Comparison of ENCODE assay signal across 9 cellular contexts in genomic region chr15:56249080-56249479, GRCh38. TPM values are rescaled to one million over a fixed set of nuclear protein-coding genes. Genes with fewer than 3 reads are reported as not detected.
DNase-seq lines count a peak whose midpoint lies in the region; ATAC-seq, FAIRE-seq and TF ChIP-seq lines count a peak whose summit lies in the region.
"Had no signal": no experiment of that assay in that cellular context is flagged by ENCODE, and none has a peak within 500 bp of the region (broad histone marks: within the 10 kb centered on the region; RNA-seq: fewer than 3 reads in every experiment).

No MANE protein-coding gene starts in this region.

- no peaks in the 10 kb centered on the region for H3K27me3 ChIP-seq in ascending aorta

- FAIRE-seq in HTR-8/SVneo (lab: Jason Lieb, UNC): no peak

- no peaks in the 10 kb centered on the region for H3K9me3 Mint-ChIP-seq in activated naive CD4-positive, alpha-beta T cell treated with anti-CD3 and anti-CD28 coated beads, Interleukin-2, amount 10 ng/mL, durations not matched to agents 7 days and 5 days
- no peaks in the 10 kb centered on the region for H3K9me3 Mint-ChIP-seq in activated T-helper 1 cell treated with anti-CD3 and anti-CD28 coated beads, Interleukin-12 subunit alpha, Interleukin-12 subunit beta, Interleukin-2, Interleukin-4 antibody, amounts not matched to agents 30 ng/mL and 10 ng/mL and 1 ng/mL, durations not matched to agents 14 hours and 24 hours and 36 hours
- H3K9me3 Mint-ChIP-seq: activated naive CD4-positive, alpha-beta T cell treated with anti-CD3 and anti-CD28 coated beads, Interleukin-2, amount 50 U/mL, for 24 hours had no signal

- H3K4me1 ChIP-seq in ascending aorta: peaks cover 0 to 8% of the 10 kb centered on the region in 2 donors

- intact Hi-C loops in ascending aorta (cut with DNase I): loop anchor here (5.0 to 10.0 kb wide), 4 partner anchors 118 to 666 kb away; partner anchors contain the start of genes NEDD4, PYGO1, TCF12 and TEX9
- intact Hi-C loops in activated T-helper 1 cell treated with anti-CD3 and anti-CD28 coated beads, Interleukin-12 subunit alpha, Interleukin-12 subunit beta, Interleukin-2, Interleukin-4 antibody, amounts not matched to agents 30 ng/mL and 10 ng/mL and 1 ng/mL, durations not matched to agents 14 hours and 24 hours and 36 hours (cut with micrococcal nuclease): loop anchor here (5.0 to 10.0 kb wide), 5 partner anchors 334 to 934 kb away; partner anchors contain the start of genes PIGB, PIGBOS1 and TCF12

- DNase-seq in D341Med (ENCODE audit: low spot score): peak; percentile 39
- DNase-seq in HTR-8/SVneo (ENCODE audit: insufficient read length, low spot score): peak; percentile 17
- DNase-seq in SK-N-DZ (ENCODE audit: low spot score): peak; percentile 46
- DNase-seq in iPS-NIHi11 (ENCODE audit: low spot score): peak; percentile 26
- no peak for DNase-seq in ascending aorta (ENCODE audit: low spot score in 2 of 2)
- no peak for DNase-seq in activated naive CD4-positive, alpha-beta T cell treated with anti-CD3 and anti-CD28 coated beads, Interleukin-2, amount 10 ng/mL, durations not matched to agents 7 days and 5 days
- no peak for DNase-seq in activated T-helper 1 cell treated with anti-CD3 and anti-CD28 coated beads, Interleukin-12 subunit alpha, Interleukin-12 subunit beta, Interleukin-2, Interleukin-4 antibody, amounts not matched to agents 30 ng/mL and 10 ng/mL and 1 ng/mL, durations not matched to agents 14 hours and 24 hours and 36 hours (ENCODE audit: low spot score)

- no peak overlapping the region for H3K27ac ChIP-seq in ascending aorta

- no peak overlapping the region for H3K4me3 ChIP-seq in ascending aorta

- H3K9me3 ChIP-seq in ascending aorta: no peaks in the 10 kb centered on the region

- peaks cover 1% of the 10 kb centered on the region for H3K36me3 Mint-ChIP-seq in activated naive CD4-positive, alpha-beta T cell treated with anti-CD3 and anti-CD28 coated beads, Interleukin-2, amount 10 ng/mL, durations not matched to agents 7 days and 5 days
- H3K36me3 Mint-ChIP-seq in activated T-helper 1 cell treated with anti-CD3 and anti-CD28 coated beads, Interleukin-12 subunit alpha, Interleukin-12 subunit beta, Interleukin-2, Interleukin-4 antibody, amounts not matched to agents 30 ng/mL and 10 ng/mL and 1 ng/mL, durations not matched to agents 14 hours and 24 hours and 36 hours (ENCODE audit: low read depth): no peaks in the 10 kb centered on the region
- H3K36me3 Mint-ChIP-seq: activated naive CD4-positive, alpha-beta T cell treated with anti-CD3 and anti-CD28 coated beads, Interleukin-2, amount 50 U/mL, for 24 hours had no signal

- peaks cover 11% of the 10 kb centered on the region for H3K27me3 Mint-ChIP-seq in activated naive CD4-positive, alpha-beta T cell treated with anti-CD3 and anti-CD28 coated beads, Interleukin-2, amount 10 ng/mL, durations not matched to agents 7 days and 5 days
- peaks cover 3% of the 10 kb centered on the region for H3K27me3 Mint-ChIP-seq in activated T-helper 1 cell treated with anti-CD3 and anti-CD28 coated beads, Interleukin-12 subunit alpha, Interleukin-12 subunit beta, Interleukin-2, Interleukin-4 antibody, amounts not matched to agents 30 ng/mL and 10 ng/mL and 1 ng/mL, durations not matched to agents 14 hours and 24 hours and 36 hours (ENCODE audit: insufficient read depth)

- ATAC-seq in HG03457 (IDR thresholded peaks at IDR 0.05; ENCODE audit: unreplicated experiment): no peak

- no peak overlapping the region for H3K27ac Mint-ChIP-seq in activated naive CD4-positive, alpha-beta T cell treated with anti-CD3 and anti-CD28 coated beads, Interleukin-2, amount 10 ng/mL, durations not matched to agents 7 days and 5 days
- H3K27ac Mint-ChIP-seq in activated T-helper 1 cell treated with anti-CD3 and anti-CD28 coated beads, Interleukin-12 subunit alpha, Interleukin-12 subunit beta, Interleukin-2, Interleukin-4 antibody, amounts not matched to agents 30 ng/mL and 10 ng/mL and 1 ng/mL, durations not matched to agents 14 hours and 24 hours and 36 hours: no peak overlapping the region
- H3K27ac Mint-ChIP-seq: activated naive CD4-positive, alpha-beta T cell treated with anti-CD3 and anti-CD28 coated beads, Interleukin-2, amount 50 U/mL, for 24 hours had no signal

- H3K4me3 Mint-ChIP-seq in activated naive CD4-positive, alpha-beta T cell treated with anti-CD3 and anti-CD28 coated beads, Interleukin-2, amount 10 ng/mL, durations not matched to agents 7 days and 5 days: no peak overlapping the region
- H3K4me3 Mint-ChIP-seq in activated T-helper 1 cell treated with anti-CD3 and anti-CD28 coated beads, Interleukin-12 subunit alpha, Interleukin-12 subunit beta, Interleukin-2, Interleukin-4 antibody, amounts not matched to agents 30 ng/mL and 10 ng/mL and 1 ng/mL, durations not matched to agents 14 hours and 24 hours and 36 hours: no peak overlapping the region
- H3K4me3 Mint-ChIP-seq: activated naive CD4-positive, alpha-beta T cell treated with anti-CD3 and anti-CD28 coated beads, Interleukin-2, amount 50 U/mL, for 24 hours had no signal

- CTCF ChIA-PET in activated naive CD4-positive, alpha-beta T cell treated with anti-CD3 and anti-CD28 coated beads, Interleukin-2, amount 10 ng/mL, durations not matched to agents 7 days and 5 days (lab: Charles Lee): interaction anchor here (0.8 to 2.1 kb wide), 8 partner anchors 12 to 637 kb away, joined by 3 to 24 read pairs (median 4); no protein-coding TSS in a partner anchor

- no peaks in the 10 kb centered on the region for H3K36me3 ChIP-seq in ascending aorta

- peaks cover 23% of the 10 kb centered on the region for H3K4me1 Mint-ChIP-seq in activated naive CD4-positive, alpha-beta T cell treated with anti-CD3 and anti-CD28 coated beads, Interleukin-2, amount 10 ng/mL, durations not matched to agents 7 days and 5 days
- peaks cover 22% of the 10 kb centered on the region for H3K4me1 Mint-ChIP-seq in activated T-helper 1 cell treated with anti-CD3 and anti-CD28 coated beads, Interleukin-12 subunit alpha, Interleukin-12 subunit beta, Interleukin-2, Interleukin-4 antibody, amounts not matched to agents 30 ng/mL and 10 ng/mL and 1 ng/mL, durations not matched to agents 14 hours and 24 hours and 36 hours (ENCODE audit: low read depth)

- peak in 1 of 3 experiments; percentile 12 for TF ChIP-seq CTCF in ascending aorta (IDR thresholded peaks at IDR 0.05)

RNA-seq across cellular contexts. Expression of gene RFX7, which starts 5.4 kb away (rescaled TPM):
- polyA plus RNA-seq in SK-N-DZ (2014; cell fraction: cytosol; rRNA removed): 8.2 and 8.7 TPM in 2 replicates
- 11.5 and 15.4 TPM in 2 replicates for polyA plus RNA-seq in SK-N-DZ (2014; cell fraction: nucleus; rRNA removed)
- total RNA-seq in ascending aorta: 14.2 TPM
- total RNA-seq in activated T-helper 1 cell treated with anti-CD3 and anti-CD28 coated beads, Interleukin-12 subunit alpha, Interleukin-12 subunit beta, Interleukin-2, Interleukin-4 antibody, amounts not matched to agents 30 ng/mL and 10 ng/mL and 1 ng/mL, durations not matched to agents 14 hours and 24 hours and 36 hours: 40.7 and 41.7 TPM in 2 replicates

Comparison
In these comparisons a context has a peak if more than half of its experiments do, and no peak if none do; other contexts are left out.
1. DNase-seq: peak in D341Med (single experiment), HTR-8/SVneo (single experiment), SK-N-DZ (single experiment) and iPS-NIHi11 (single experiment); none in ascending aorta (0 of 2), activated naive CD4-positive, alpha-beta T cell treated with anti-CD3 and anti-CD28 coated beads, Interleukin-2, amount 10 ng/mL, durations not matched to agents 7 days and 5 days (single experiment) and activated T-helper 1 cell treated with anti-CD3 and anti-CD28 coated beads, Interleukin-12 subunit alpha, Interleukin-12 subunit beta, Interleukin-2, Interleukin-4 antibody, amounts not matched to agents 30 ng/mL and 10 ng/mL and 1 ng/mL, durations not matched to agents 14 hours and 24 hours and 36 hours (single experiment).